Comparison of ENCODE assay signal across 13 cellular contexts in genomic region chr21:32426592-32427051, GRCh38. TPM values are rescaled to one million over a fixed set of nuclear protein-coding genes. Genes with fewer than 3 reads are reported as not detected.
DNase-seq lines count a peak whose midpoint lies in the region; ATAC-seq and TF ChIP-seq lines count a peak whose summit lies in the region.
"Had no signal": no experiment of that assay in that cellular context is flagged by ENCODE, and none has a peak within 500 bp of the region (broad histone marks: within the 10 kb centered on the region; RNA-seq: fewer than 3 reads in every experiment).

No MANE protein-coding gene starts in this region.

- H3K4me3 Mint-ChIP-seq in activated T-helper 17 cell treated with anti-CD3 and anti-CD28 coated beads, Interleukin-2, amount 50 U/mL, for 72 hours = no peak overlapping the region
- no peak overlapping the region for H3K4me3 Mint-ChIP-seq in neural crest cell
- no peak overlapping the region for H3K4me3 Mint-ChIP-seq in CD8-positive, alpha-beta T cell
- H3K4me3 Mint-ChIP-seq: nephron had no signal

- TF ChIP-seq CTCF in fibroblast of lung (conservative IDR thresholded peaks at IDR 0.05 in 1 of 2, IDR thresholded peaks at IDR 0.05 in 1 of 2; ENCODE audit: low read depth in 1 of 2, low read length in 2 of 2) (no peak), neural crest cell (conservative IDR thresholded peaks at IDR 0.05) (no peak)
- no peak for TF ChIP-seq CTCF in CD8-positive, alpha-beta T cell (IDR thresholded peaks at IDR 0.05)

- POLR2A ChIA-PET in CD8-positive, alpha-beta T cell (lab: Charles Lee) = no interaction called here

- H3K4me1 Mint-ChIP-seq in activated T-helper 17 cell treated with anti-CD3 and anti-CD28 coated beads, Interleukin-2, amount 50 U/mL, for 72 hours = peaks cover 12% of the 10 kb centered on the region
- no peaks in the 10 kb centered on the region for H3K4me1 Mint-ChIP-seq in neural crest cell
- H3K4me1 Mint-ChIP-seq in CD8-positive, alpha-beta T cell (ENCODE audit: low read depth) = peaks cover 2% of the 10 kb centered on the region
- H3K4me1 Mint-ChIP-seq: nephron had no signal

- intact Hi-C loops in CD8-positive, alpha-beta T cell (cut with DNase I, micrococcal nuclease) = no loop called here

- H3K79me2 ChIP-seq in fibroblast of lung (ENCODE audit: control insufficient read depth, insufficient read depth, low read length) = no peaks in the 10 kb centered on the region

- H4K20me1 ChIP-seq in fibroblast of lung (ENCODE audit: control insufficient read depth, extremely low read depth, insufficient read depth, low read length) = no peaks in the 10 kb centered on the region

- no peak overlapping the region for H3K9ac ChIP-seq in fibroblast of lung (ENCODE audit: insufficient read depth, low read length)

- no peak overlapping the region for H3K4me2 ChIP-seq in fibroblast of lung (ENCODE audit: extremely low read depth, insufficient read depth, low read length)

- H2AFZ ChIP-seq in fibroblast of lung (ENCODE audit: low read length) = no peak overlapping the region

- DNase-seq in AG20443 (ENCODE audit: low spot score) (peak; percentile 63), fibroblast of lung (ENCODE audit: low read depth in 2 of 2) (peak; percentile 19 to 87), neural crest cell (ENCODE audit: low read depth, low spot score) (no peak), NCI-H526 treated with DMSO at 0.1 percent for 48 hours (lab: John Stamatoyannopoulos, UW) (no peak)
- no peak for DNase-seq in CD8-positive, alpha-beta T cell
- DNase-seq in activated effector memory CD4-positive, alpha-beta T cell treated with anti-CD3 and anti-CD28 coated beads, Interleukin-2, amount 50 U/mL, for 16 hours = no peak
- DNase-seq: activated naive CD4-positive, alpha-beta T cell treated with Interleukin-2 at 50 U/mL for 16 hours; BE2C; effector memory CD4-positive, alpha-beta T cell; stimulated activated naive CD4-positive, alpha-beta T cell had no signal

- peaks cover 11% of the 10 kb centered on the region for H3K36me3 Mint-ChIP-seq in activated T-helper 17 cell treated with anti-CD3 and anti-CD28 coated beads, Interleukin-2, amount 50 U/mL, for 72 hours (ENCODE audit: low read depth)
- peaks cover 6% of the 10 kb centered on the region for H3K36me3 Mint-ChIP-seq in neural crest cell (ENCODE audit: low read depth)
- H3K36me3 Mint-ChIP-seq in CD8-positive, alpha-beta T cell = peaks cover 12% of the 10 kb centered on the region

- H3K27me3 Mint-ChIP-seq in activated T-helper 17 cell treated with anti-CD3 and anti-CD28 coated beads, Interleukin-2, amount 50 U/mL, for 72 hours = no peaks in the 10 kb centered on the region
- H3K27me3 Mint-ChIP-seq in neural crest cell (ENCODE audit: low read depth) = peaks cover 9% of the 10 kb centered on the region
- H3K27me3 Mint-ChIP-seq in CD8-positive, alpha-beta T cell (ENCODE audit: low read depth) = no peaks in the 10 kb centered on the region

- H3K27me3 ChIP-seq in fibroblast of lung (ENCODE audit: control insufficient read depth, insufficient read depth, low read length) = no peaks in the 10 kb centered on the region
- H3K27me3 ChIP-seq in CD8-positive, alpha-beta T cell (ENCODE audit: insufficient read depth, low read length) = no peaks in the 10 kb centered on the region

- CTCF ChIA-PET in CD8-positive, alpha-beta T cell (lab: Charles Lee) = interaction anchor here (0.7 kb wide), 1 partner anchor 176 kb away, joined by 3 read pairs; no protein-coding TSS in a partner anchor

- H3K4me3 ChIP-seq in fibroblast of lung (replicated peaks in 1 of 4; ENCODE audit: control extremely low read depth in 1 of 4, insufficient read depth in 1 of 4, low read depth in 3 of 4, low read length in 4 of 4) = no peak overlapping the region
- no peak overlapping the region for H3K4me3 ChIP-seq in CD8-positive, alpha-beta T cell (ENCODE audit: low read depth, low read length)

- no peaks in the 10 kb centered on the region for H3K36me3 ChIP-seq in fibroblast of lung (ENCODE audit: control insufficient read depth, insufficient read depth, low read length)
- no peaks in the 10 kb centered on the region for H3K36me3 ChIP-seq in CD8-positive, alpha-beta T cell (ENCODE audit: insufficient read depth, low read length)
- H3K36me3 ChIP-seq: BE2C had no signal

- peaks cover 3% of the 10 kb centered on the region for H3K9me3 Mint-ChIP-seq in activated T-helper 17 cell treated with anti-CD3 and anti-CD28 coated beads, Interleukin-2, amount 50 U/mL, for 72 hours
- H3K9me3 Mint-ChIP-seq in neural crest cell = peaks cover 9% of the 10 kb centered on the region
- peaks cover 5% of the 10 kb centered on the region for H3K9me3 Mint-ChIP-seq in CD8-positive, alpha-beta T cell

- peaks cover 4% of the 10 kb centered on the region for H3K4me1 ChIP-seq in fibroblast of lung (ENCODE audit: control insufficient read depth, extremely low read depth, insufficient read depth, low read length)
- no peaks in the 10 kb centered on the region for H3K4me1 ChIP-seq in CD8-positive, alpha-beta T cell (ENCODE audit: insufficient read depth, low read length)
- H3K4me1 ChIP-seq: BE2C had no signal

- H3K27ac Mint-ChIP-seq in activated T-helper 17 cell treated with anti-CD3 and anti-CD28 coated beads, Interleukin-2, amount 50 U/mL, for 72 hours = peak overlapping the region; percentile 58
- H3K27ac Mint-ChIP-seq in neural crest cell (ENCODE audit: unreplicated experiment) = peak overlapping the region; percentile 64
- H3K27ac Mint-ChIP-seq in CD8-positive, alpha-beta T cell = no peak overlapping the region
- H3K27ac Mint-ChIP-seq: nephron had no signal

- ATAC-seq in activated T-helper 17 cell treated with anti-CD3 and anti-CD28 coated beads, Interleukin-2, amount 50 U/mL, for 72 hours (replicated peaks) = no peak
- no peak for ATAC-seq in CD8-positive, alpha-beta T cell
- no peak for ATAC-seq in HG03135 (IDR thresholded peaks at IDR 0.05; ENCODE audit: unreplicated experiment)

- no peaks in the 10 kb centered on the region for H3K9me3 ChIP-seq in fibroblast of lung (ENCODE audit: control insufficient read depth, insufficient read depth, low read depth, low read length)
- H3K9me3 ChIP-seq in CD8-positive, alpha-beta T cell (ENCODE audit: low read length) = no peaks in the 10 kb centered on the region
- H3K9me3 ChIP-seq: BE2C had no signal

- no peak overlapping the region for H3K27ac ChIP-seq in fibroblast of lung (ENCODE audit: insufficient read depth, low read length)
- no peak overlapping the region for H3K27ac ChIP-seq in CD8-positive, alpha-beta T cell (ENCODE audit: low read depth, low read length)

RNA-seq across cellular contexts. Expression of gene EVA1C, which starts 14.1 kb away (rescaled TPM):
- 10 to 100 TPM in 1 of 2 donors, 1 to 10 TPM in 1; 10.0 to 13.1 TPM for total RNA-seq in activated T-helper 17 cell treated with anti-CD3 and anti-CD28 coated beads, Interleukin-2, amount 50 U/mL, for 72 hours
- total RNA-seq in fibroblast of lung (4.4 and 4.6 TPM in 2 replicates), neural crest cell (not detected in 2 replicates)
- 2.4 and 5.7 TPM in 2 replicates for polyA plus RNA-seq in fibroblast of lung
- polyA plus RNA-seq in fibroblast of lung (2012) = 2.2 and 6.4 TPM in 2 replicates
- polyA minus RNA-seq in fibroblast of lung (ENCODE audit: low replicate concordance) = 5.3 and 5.4 TPM in 2 replicates
- total RNA-seq in CD8-positive, alpha-beta T cell = 10 to 100 TPM in 1 of 2 experiments, 1 to 10 TPM in 1; 6.9 to 10.3 TPM

RNA-seq across cellular contexts. Expression of gene URB1, which starts 33.8 kb away (rescaled TPM):
- total RNA-seq in activated T-helper 17 cell treated with anti-CD3 and anti-CD28 coated beads, Interleukin-2, amount 50 U/mL, for 72 hours = 10 to 100 TPM; 17.6 to 37.2 TPM
- total RNA-seq in fibroblast of lung (15.7 and 17.7 TPM in 2 replicates), neural crest cell (22.2 and 23.1 TPM in 2 replicates)
- polyA plus RNA-seq in fibroblast of lung = 4.3 and 7.3 TPM in 2 replicates
- polyA plus RNA-seq in fibroblast of lung (2012) = 6.0 and 10.0 TPM in 2 replicates
- 16.5 and 38.7 TPM in 2 replicates for polyA minus RNA-seq in fibroblast of lung (ENCODE audit: low replicate concordance)
- 1 to 10 TPM; 5.4 to 5.9 TPM for total RNA-seq in CD8-positive, alpha-beta T cell

Comparison
In these comparisons a context has a peak if more than half of its experiments do, and no peak if none do; other contexts are left out.
1. DNase-seq: peak in AG20443 (single experiment) and fibroblast of lung (2 of 2); none in neural crest cell (single experiment), CD8-positive, alpha-beta T cell (0 of 7), activated effector memory CD4-positive, alpha-beta T cell treated with anti-CD3 and anti-CD28 coated beads, Interleukin-2, amount 50 U/mL, for 16 hours (single experiment) and NCI-H526 treated with DMSO at 0.1 percent for 48 hours (single experiment).